18 cellular contexts compared by ENCODE assay signal in the genomic region with DNA sequence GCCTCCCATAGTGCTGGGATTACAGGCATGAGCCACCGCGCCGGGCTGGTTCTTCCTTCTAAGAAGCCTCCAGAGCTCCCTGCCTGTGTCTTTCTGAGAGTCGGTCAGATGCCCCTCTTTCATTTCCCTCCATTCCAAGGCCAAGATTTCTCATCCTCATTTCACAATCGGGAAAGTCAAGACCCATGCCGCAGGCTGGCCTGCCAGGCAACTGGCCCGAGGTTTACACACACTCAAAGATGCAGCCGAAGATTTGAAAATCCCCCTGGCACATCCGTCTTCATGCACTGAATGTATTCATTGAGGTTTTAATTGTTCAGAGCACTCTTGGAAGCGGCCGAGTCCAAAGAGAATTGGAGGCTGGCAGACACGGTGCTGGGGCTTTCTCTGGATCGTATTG.
"Had no signal": no experiment of that assay in that cellular context is flagged by ENCODE, and none has a peak within 500 bp of the region (broad histone marks: within the 10 kb centered on the region; RNA-seq: fewer than 3 reads in every experiment).

No MANE protein-coding gene starts in this region.

- H3K9me3 Mint-ChIP-seq: activated naive CD4-positive, alpha-beta T cell treated with anti-CD3 and anti-CD28 coated beads, Interleukin-2, amount 50 U/mL, for 72 hours; activated T-cell treated with anti-CD3 and anti-CD28 coated beads, Interleukin-2, amount 50 U/mL, for 4 hours; endodermal cell; mesothelial cell of epicardium; stimulated activated naive B cell treated with anti-CD40 and anti-IgM and Interleukin-4, amounts not matched to agents 10 μg/mL and 1 μg/mL and 100 μg/mL, for 72 hours had no signal

- DNase-seq: activated CD4-positive, alpha-beta T cell treated with anti-CD3 and anti-CD28 coated beads, Interleukin-2, amount 50 U/mL, for 48 hours; activated CD4-positive, CD25-positive, alpha-beta regulatory T cell treated with anti-CD3 and anti-CD28 coated beads, Interleukin-2, amount 50 U/mL, for 72 hours; activated effector memory CD4-positive, alpha-beta T cell treated with anti-CD3 and anti-CD28 coated beads, Interleukin-2, amount 50 U/mL, for 16 hours; activated T-cell treated with anti-CD3 and anti-CD28 coated beads, Interleukin-2, amount 50 U/mL, for 4 hours; amniotic stem cell; brain microvascular endothelial cell; cerebellar nuclear complex; endodermal cell; left ventricle myocardium inferior; stimulated activated CD4-positive, alpha-beta T cell treated with anti-CD3 and anti-CD28 coated beads, Interleukin-2, amount 100 ng/mL, for 24 hours; stimulated activated naive B cell treated with anti-CD40 and anti-IgM and Interleukin-4, amounts not matched to agents 10 μg/mL and 1 μg/mL and 100 μg/mL, for 72 hours; T-helper 2 cell; trophoblast cell had no signal

- H3K4me3 ChIP-seq: esophagus muscularis mucosa, gastroesophageal sphincter, left ventricle myocardium inferior, right atrium auricular region had no signal

- H3K27ac ChIP-seq: brain microvascular endothelial cell had no signal

- H3K36me3 Mint-ChIP-seq: activated naive CD4-positive, alpha-beta T cell treated with anti-CD3 and anti-CD28 coated beads, Interleukin-2, amount 50 U/mL, for 72 hours; mesothelial cell of epicardium; stimulated activated naive B cell treated with anti-CD40 and anti-IgM and Interleukin-4, amounts not matched to agents 10 μg/mL and 1 μg/mL and 100 μg/mL, for 72 hours had no signal

- H3K27me3 ChIP-seq: brain microvascular endothelial cell, esophagus muscularis mucosa, gastroesophageal sphincter, right atrium auricular region had no signal

- H3K9me3 ChIP-seq: esophagus muscularis mucosa, gastroesophageal sphincter, left ventricle myocardium inferior, right atrium auricular region had no signal

- ATAC-seq: activated naive CD4-positive, alpha-beta T cell treated with anti-CD3 and anti-CD28 coated beads, Interleukin-2, amount 50 U/mL, for 72 hours; activated T-cell treated with anti-CD3 and anti-CD28 coated beads, Interleukin-2, amount 50 U/mL, for 4 hours; gastroesophageal sphincter; stimulated activated naive B cell treated with anti-CD40 and anti-IgM and Interleukin-4, amounts not matched to agents 10 μg/mL and 1 μg/mL and 100 μg/mL, for 72 hours had no signal

- H3K36me3 ChIP-seq: brain microvascular endothelial cell, esophagus muscularis mucosa, gastroesophageal sphincter, left ventricle myocardium inferior, right atrium auricular region had no signal

- H3K4me3 Mint-ChIP-seq: activated T-cell treated with anti-CD3 and anti-CD28 coated beads, Interleukin-2, amount 50 U/mL, for 4 hours; endodermal cell; mesothelial cell of epicardium; stimulated activated naive B cell treated with anti-CD40 and anti-IgM and Interleukin-4, amounts not matched to agents 10 μg/mL and 1 μg/mL and 100 μg/mL, for 72 hours had no signal

- H3K27ac Mint-ChIP-seq: stimulated activated naive B cell treated with anti-CD40 and anti-IgM and Interleukin-4, amounts not matched to agents 10 μg/mL and 1 μg/mL and 100 μg/mL, for 72 hours had no signal

- H3K4me1 Mint-ChIP-seq: stimulated activated naive B cell treated with anti-CD40 and anti-IgM and Interleukin-4, amounts not matched to agents 10 μg/mL and 1 μg/mL and 100 μg/mL, for 72 hours had no signal

- H3K27me3 Mint-ChIP-seq: stimulated activated naive B cell treated with anti-CD40 and anti-IgM and Interleukin-4, amounts not matched to agents 10 μg/mL and 1 μg/mL and 100 μg/mL, for 72 hours had no signal
